8 cellular contexts compared by ENCODE assay signal in the genomic region with DNA sequence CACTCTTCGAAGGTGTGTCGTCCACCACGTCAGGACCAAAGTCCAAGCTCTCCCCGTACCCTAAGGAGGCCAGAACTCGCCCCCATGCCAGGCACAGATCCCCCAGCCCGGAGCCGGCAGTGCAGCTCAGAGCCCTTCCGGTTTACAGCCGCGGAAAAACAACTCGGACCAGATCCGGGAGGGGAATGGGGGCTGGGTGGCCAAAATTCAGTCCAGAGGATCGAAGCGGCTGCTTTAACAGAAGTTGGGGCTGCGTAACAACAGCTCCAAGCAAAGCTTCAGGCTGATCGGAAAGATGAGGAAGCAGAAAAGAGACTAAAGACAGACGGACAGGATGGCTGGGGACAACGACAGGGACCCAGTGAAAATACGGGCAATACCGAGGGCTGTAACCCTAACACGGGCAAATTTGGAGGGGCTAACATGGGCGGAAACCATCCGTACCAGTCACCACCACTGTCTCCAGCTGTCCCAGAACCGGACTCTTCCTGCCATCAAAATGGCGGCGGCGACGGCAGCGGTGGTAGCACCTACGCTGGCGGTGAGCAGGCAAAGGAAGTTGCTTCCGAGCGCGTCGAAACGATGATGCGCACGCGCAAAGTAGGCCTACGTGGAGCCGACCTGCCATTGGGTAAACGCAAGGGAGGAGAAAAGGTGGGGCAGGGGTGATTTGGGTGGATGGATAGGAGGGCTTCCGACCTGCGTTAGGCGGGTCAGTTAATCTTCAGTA. TPM values are rescaled to one million over a fixed set of nuclear protein-coding genes. Genes with fewer than 3 reads are reported as not detected.
DNase-seq lines count a peak whose midpoint lies in the region; ATAC-seq and TF ChIP-seq lines count a peak whose summit lies in the region.

MMADHC (minus strand) TSS at position 556 of the 730 bp plus-strand sequence. CDS start 678 bp downstream, outside the sequence.

- CTCF ChIA-PET in IMR-90 (lab: Yijun Ruan, JAX), result interaction anchor here (0.7 kb wide), 1 partner anchor 121 kb away, joined by 3 read pairs; no protein-coding TSS in a partner anchor

- H4K91ac ChIP-seq in IMR-90 (ENCODE audit: insufficient read depth, low read depth, low read length), result peak within 1 kb of the TSS; percentile 96

- peak within 1 kb of the TSS; percentile 93 for H2BK5ac ChIP-seq in IMR-90 (ENCODE audit: low read depth, low read length, poor library complexity, severe bottlenecking)

- H3K4me1 ChIP-seq in IMR-90 (ENCODE audit: control insufficient read depth, insufficient read depth, low read length) (peaks cover 5% of the 10 kb centered on the region), mucosa of descending colon (ENCODE audit: low read depth) (peaks cover 2% of the 10 kb centered on the region)

- intact Hi-C loops in IMR-90 (cut with micrococcal nuclease), result no loop called here
- intact Hi-C loops in mucosa of descending colon (cut with DNase I, micrococcal nuclease), result no loop called here

- peak within 1 kb of the TSS; percentile 93 for H4K5ac ChIP-seq in IMR-90 (ENCODE audit: low read depth, low read length)

- H3K27ac ChIP-seq in IMR-90 (ENCODE audit: insufficient read depth, low read length), result peak within 1 kb of the TSS; percentile 94

- peak within 1 kb of the TSS; percentile 96 for H2AK9ac ChIP-seq in IMR-90 (replicated peaks; ENCODE audit: low read depth, low read length, poor library complexity)

- peak within 1 kb of the TSS; percentile 92 for H3K18ac ChIP-seq in IMR-90 (ENCODE audit: low read depth, low read length)

- no TSS peak for BruUV-seq in IMR-90 (replicated peaks; lab: Mats Ljungman, UMichigan)

- H3K9me1 ChIP-seq in IMR-90 (ENCODE audit: insufficient read depth, low read length), result no peaks in the 10 kb centered on the region

- H3K4me3 ChIP-seq in IMR-90 (ENCODE audit: insufficient read depth, low read depth, low read length) (peak within 1 kb of the TSS; percentile 76), epithelial cell of esophagus (ENCODE audit: low read length) (peak within 1 kb of the TSS; percentile 97), mucosa of descending colon (peak within 1 kb of the TSS; percentile 62)

- TF ChIP-seq CTCF in IMR-90 (conservative IDR thresholded peaks at IDR 0.05; ENCODE audit: low read depth, low read length) (no peak), epithelial cell of esophagus (IDR thresholded peaks at IDR 0.05; ENCODE audit: insufficient read depth, low read depth, low read length, missing control alignments) (no peak), mucosa of descending colon (IDR thresholded peaks at IDR 0.05) (no peak)

- peak within 1 kb of the TSS; percentile 82 for H2BK120ac ChIP-seq in IMR-90 (ENCODE audit: low read depth, low read length)

- H4K20me1 ChIP-seq in IMR-90 (ENCODE audit: insufficient read depth, low read length), result peaks cover 6% of the 10 kb centered on the region; the same call in 1 of the 2 replicates

- peak; percentile 98 for DNase-seq in DMS 273 (lab: John Stamatoyannopoulos, UW; ENCODE audit: unreplicated experiment)
- peak; percentile 97 for DNase-seq in IMR-90
- peak; percentile 93 for DNase-seq in OCI-M1 (lab: John Stamatoyannopoulos, UW)
- peak; percentile 88 for DNase-seq in activated T-cell treated with anti-CD3 and anti-CD28 coated beads for 24 hours (ENCODE audit: low read depth)
- DNase-seq in epithelial cell of esophagus (ENCODE audit: low read depth), result peak; percentile 96
- peak; percentile 95 to 97 (median 95) for DNase-seq in mucosa of descending colon
- peak; percentile 90 for DNase-seq in stimulated activated CD8-positive, alpha-beta memory T cell treated with anti-CD3 and anti-CD28 coated beads, Interleukin-4, amount 100 ng/mL, for 24 hours (ENCODE audit: low read depth)

- peak within 1 kb of the TSS; percentile 95 for H2AFZ ChIP-seq in IMR-90 (replicated peaks; ENCODE audit: low read length, poor library complexity)

- 0% methylated on average over 15 of the region's 45 CpGs; no CpG with 5 or more reads in 1 of the 2 experiments for WGBS in IMR-90 (ENCODE audit: extremely low coverage in 2 of 2, insufficient read length in 1 of 2), 2 experiments

- TF ChIP-seq RAD21 in IMR-90 (IDR thresholded peaks at IDR 0.05; ENCODE audit: low read length), result 0 out of 2 replicates have a peak, but pooled peaks have one; percentile 5

- no peaks in the 10 kb centered on the region for H3K27me3 ChIP-seq in IMR-90 (ENCODE audit: control insufficient read depth, insufficient read depth, low read length)

- peak within 1 kb of the TSS; percentile 99 for H3K4ac ChIP-seq in IMR-90 (ENCODE audit: low read depth, low read length)

- peak within 1 kb of the TSS; percentile 99 for H3K56ac ChIP-seq in IMR-90 (ENCODE audit: extremely low read depth, insufficient read depth, low read length)

- peak within 1 kb of the TSS; percentile 58; the same call in 1 of the 2 replicates for H2BK20ac ChIP-seq in IMR-90 (ENCODE audit: low read depth, low read length)

- peak within 1 kb of the TSS; percentile 99 for H2AK5ac ChIP-seq in IMR-90 (ENCODE audit: low read depth, low read length)

- peak within 1 kb of the TSS; percentile 99 for H3K14ac ChIP-seq in IMR-90 (replicated peaks; ENCODE audit: low read depth, low read length)

- ATAC-seq in GM21528 (IDR thresholded peaks at IDR 0.05; ENCODE audit: low FRiP score, unreplicated experiment) (peak; percentile 99), IMR-90 (ENCODE audit: low read depth) (peak; percentile 97), mucosa of descending colon (peak; percentile 99)

- POLR2A ChIA-PET in IMR-90 (lab: Charles Lee; ENCODE audit: unreplicated experiment), result interaction anchor here (0.6 kb wide), 4 partner anchors 299 to 1674 kb away, joined by 3 to 23 read pairs (median 5); partner anchors contain the start of gene RBM43

- in situ Hi-C loops in IMR-90 (cut with MboI; ENCODE audit: low sequenced_read_pairs), result loop anchor here (25.0 kb wide), 3 partner anchors 1325 to 1850 kb away; no protein-coding TSS in a partner anchor

- dilution Hi-C loops in IMR-90 (cut with HindIII; ENCODE audit: low sequenced_read_pairs, unreplicated experiment), result no loop called here

- H2BK15ac ChIP-seq in IMR-90 (ENCODE audit: low read depth, low read length), result peak within 1 kb of the TSS; percentile 80; the same call in 2 of the 3 replicates

- peak within 1 kb of the TSS; percentile 92 to 100 for H4K8ac ChIP-seq in IMR-90 (ENCODE audit: low read depth in 2 of 2, low read length in 2 of 2)

- H3K9ac ChIP-seq in IMR-90 (ENCODE audit: low read depth, low read length), result peak within 1 kb of the TSS; percentile 100

- peaks cover 3 to 31% of the 10 kb centered on the region in 2 experiments; a peak in 2 of 4 replicates for H3K79me1 ChIP-seq in IMR-90 (ENCODE audit: low read depth in 1 of 2, low read length in 2 of 2)

- H3K9me3 ChIP-seq in IMR-90 (ENCODE audit: control insufficient read depth, insufficient read depth, low read length) (no peaks in the 10 kb centered on the region), mucosa of descending colon (no peaks in the 10 kb centered on the region)

- H3K36me3 ChIP-seq in IMR-90 (ENCODE audit: control insufficient read depth, insufficient read depth, low read length) (peaks cover 5% of the 10 kb centered on the region), mucosa of descending colon (ENCODE audit: low read depth) (no peaks in the 10 kb centered on the region)

- H3K4me2 ChIP-seq in IMR-90 (ENCODE audit: low read depth, low read length), result peak within 1 kb of the TSS; percentile 84

- TF ChIP-seq POLR2A in IMR-90 (IDR thresholded peaks at IDR 0.05; ENCODE audit: low read depth, low read length), result peak; percentile 95

- peak within 1 kb of the TSS; percentile 100 for H3K23ac ChIP-seq in IMR-90 (ENCODE audit: low read depth, low read length)

TF ChIP-seq in IMR-90, 13 proteins besides CTCF, POLR2A, EP300 and RAD21:
- TF ChIP-seq CHD1 (IDR thresholded peaks at IDR 0.05; ENCODE audit: low read depth, low read length), result peak; percentile 28
- no peak for TF ChIP-seq MAFK (IDR thresholded peaks at IDR 0.05; ENCODE audit: low read depth, low read length)
- no peak for TF ChIP-seq BHLHE40 (IDR thresholded peaks at IDR 0.05; ENCODE audit: low read depth, low read length)
- no peak; the same call in 1 of the 2 replicates for TF ChIP-seq MAZ (IDR thresholded peaks at IDR 0.05; ENCODE audit: borderline replicate concordance, low read depth, low read length)
- TF ChIP-seq CEBPB (IDR thresholded peaks at IDR 0.05; ENCODE audit: low read depth, low read length), result peak; percentile 23; the same call in 1 of the 2 replicates
- no peak for TF ChIP-seq FOS (IDR thresholded peaks at IDR 0.05; ENCODE audit: low read depth, low read length)
- 0 out of 2 replicates have a peak, but pooled peaks have one; percentile 17 for TF ChIP-seq MXI1 (IDR thresholded peaks at IDR 0.05; ENCODE audit: borderline replicate concordance, low read depth, low read length)
- TF ChIP-seq, protein P1, sequence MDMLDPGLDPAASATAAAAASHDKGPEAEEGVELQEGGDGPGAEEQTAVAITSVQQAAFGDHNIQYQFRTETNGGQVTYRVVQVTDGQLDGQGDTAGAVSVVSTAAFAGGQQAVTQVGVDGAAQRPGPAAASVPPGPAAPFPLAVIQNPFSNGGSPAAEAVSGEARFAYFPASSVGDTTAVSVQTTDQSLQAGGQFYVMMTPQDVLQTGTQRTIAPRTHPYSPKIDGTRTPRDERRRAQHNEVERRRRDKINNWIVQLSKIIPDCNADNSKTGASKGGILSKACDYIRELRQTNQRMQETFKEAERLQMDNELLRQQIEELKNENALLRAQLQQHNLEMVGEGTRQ (IDR thresholded peaks at IDR 0.05; ENCODE audit: low read depth, low read length), result no peak
- no peak for TF ChIP-seq NFE2L2 (IDR thresholded peaks at IDR 0.05; ENCODE audit: low read depth, low read length)
- TF ChIP-seq, protein P2, sequence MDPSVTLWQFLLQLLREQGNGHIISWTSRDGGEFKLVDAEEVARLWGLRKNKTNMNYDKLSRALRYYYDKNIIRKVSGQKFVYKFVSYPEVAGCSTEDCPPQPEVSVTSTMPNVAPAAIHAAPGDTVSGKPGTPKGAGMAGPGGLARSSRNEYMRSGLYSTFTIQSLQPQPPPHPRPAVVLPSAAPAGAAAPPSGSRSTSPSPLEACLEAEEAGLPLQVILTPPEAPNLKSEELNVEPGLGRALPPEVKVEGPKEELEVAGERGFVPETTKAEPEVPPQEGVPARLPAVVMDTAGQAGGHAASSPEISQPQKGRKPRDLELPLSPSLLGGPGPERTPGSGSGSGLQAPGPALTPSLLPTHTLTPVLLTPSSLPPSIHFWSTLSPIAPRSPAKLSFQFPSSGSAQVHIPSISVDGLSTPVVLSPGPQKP (IDR thresholded peaks at IDR 0.05; ENCODE audit: borderline replicate concordance, low read depth, low read length), result no peak
- no peak for TF ChIP-seq RCOR1 (IDR thresholded peaks at IDR 0.05; ENCODE audit: insufficient replicate concordance, low read length)
- TF ChIP-seq RFX5 (IDR thresholded peaks at IDR 0.05; ENCODE audit: low read depth, low read length), result no peak
- TF ChIP-seq SMC3 (IDR thresholded peaks at IDR 0.05; ENCODE audit: low read depth, low read length), result no peak

RNA-seq across cellular contexts. Expression of gene MMADHC, which starts in this region (rescaled TPM):
- 112 and 159 TPM in 2 replicates for total RNA-seq in IMR-90 (2012; rRNA removed)
- 57.5 and 62.6 TPM in 2 replicates for polyA plus RNA-seq in IMR-90 (2012; rRNA removed)
- polyA plus RNA-seq in IMR-90 (2012; cell fraction: cytosol; rRNA removed), result 18.3 and 20.7 TPM in 2 replicates
- 4.9 and 22.1 TPM in 2 replicates for polyA plus RNA-seq in IMR-90 (2012; cell fraction: nucleus; rRNA removed; ENCODE audit: low replicate concordance)
- total RNA-seq in mucosa of descending colon, result 10 to 100 TPM; 84.7 to 99.0 (median 88.2) TPM

Comparison
In these comparisons a context has a peak if more than half of its experiments do, and no peak if none do; other contexts are left out.
1. Peak in every context shown above with its lines: DNase-seq, ATAC-seq, H3K4me3 ChIP-seq and H3K27ac ChIP-seq.